19 cellular contexts compared by ENCODE assay signal in the genomic region with DNA sequence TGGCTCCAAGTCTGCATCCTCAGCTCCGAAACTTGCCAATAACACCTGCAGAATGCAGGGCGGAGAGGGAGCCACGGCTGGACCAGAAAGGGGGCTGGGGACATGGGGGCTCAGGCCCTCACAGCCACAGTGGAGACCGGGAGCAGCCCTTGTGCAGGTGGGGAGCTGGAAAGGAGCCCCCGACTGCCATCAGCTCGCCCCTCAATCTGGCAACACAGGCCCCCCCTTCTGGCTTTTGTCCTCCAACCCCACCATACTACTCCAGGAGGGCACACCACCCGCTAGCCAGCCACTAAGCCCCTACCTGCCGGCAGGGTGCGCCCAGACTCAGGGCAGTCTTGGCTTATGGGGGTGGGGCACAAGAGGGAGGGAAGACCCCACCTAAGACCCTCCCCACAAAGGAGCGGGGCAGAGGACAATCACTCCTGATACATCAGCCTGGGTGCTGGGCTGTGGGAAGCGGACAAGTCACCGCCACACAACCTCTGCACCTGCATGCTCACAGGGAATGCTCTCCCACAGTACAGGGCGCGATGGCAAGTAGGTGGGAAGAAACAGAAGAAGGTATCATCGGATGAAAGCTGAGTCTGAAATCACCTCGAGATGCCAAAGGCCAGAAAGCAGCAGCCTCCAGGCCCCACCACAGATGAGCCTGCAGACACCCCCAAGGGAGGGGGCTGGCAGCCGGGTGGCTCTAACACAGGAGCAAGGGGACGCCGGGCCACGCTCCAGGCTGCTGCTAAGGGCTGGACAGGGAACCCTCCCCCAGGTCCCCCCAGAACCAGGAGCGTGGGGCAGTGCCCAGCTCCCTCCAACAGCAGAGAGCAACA.
DNase-seq lines count a peak whose midpoint lies in the region; ATAC-seq and TF ChIP-seq lines count a peak whose summit lies in the region.
"Had no signal": no experiment of that assay in that cellular context is flagged by ENCODE, and none has a peak within 500 bp of the region (broad histone marks: within the 10 kb centered on the region; RNA-seq: fewer than 3 reads in every experiment).

No MANE protein-coding gene starts in this region.

- H3K4me1 ChIP-seq in naive thymus-derived CD4-positive, alpha-beta T cell (ENCODE audit: control insufficient read depth in 2 of 2, insufficient read depth in 2 of 2, low read length in 2 of 2) = peaks cover 16 to 23% of the 10 kb centered on the region in 2 donors

- no peak overlapping the region for H3K27ac Mint-ChIP-seq in natural killer cell
- H3K27ac Mint-ChIP-seq in natural killer cell treated with Interleukin-12 subunit alpha and Interleukin-12 subunit beta and Interleukin-15 and Interleukin-18, amount 100 ng/mL, for 72 hours = no peak overlapping the region
- peak overlapping the region; percentile 75 for H3K27ac Mint-ChIP-seq in central memory CD8-positive, alpha-beta T cell (ENCODE audit: low read depth)
- peak overlapping the region in 5 of 9 donors; percentile 19 to 75 (median 31) for H3K27ac Mint-ChIP-seq in naive thymus-derived CD4-positive, alpha-beta T cell

- no peak overlapping the region for H3K4me3 ChIP-seq in naive thymus-derived CD4-positive, alpha-beta T cell (ENCODE audit: low read length)
- H3K4me3 ChIP-seq: K562, SJSA1 had no signal

- no peaks in the 10 kb centered on the region for H3K27me3 Mint-ChIP-seq in natural killer cell (ENCODE audit: low read depth in 2 of 2)
- H3K27me3 Mint-ChIP-seq in natural killer cell treated with Interleukin-12 subunit alpha and Interleukin-12 subunit beta and Interleukin-15 and Interleukin-18, amount 100 ng/mL, for 72 hours = peaks cover 0 to 3% of the 10 kb centered on the region in 2 donors
- H3K27me3 Mint-ChIP-seq in central memory CD8-positive, alpha-beta T cell = no peaks in the 10 kb centered on the region
- H3K27me3 Mint-ChIP-seq in naive thymus-derived CD4-positive, alpha-beta T cell = no peaks in the 10 kb centered on the region

- no peaks in the 10 kb centered on the region for H3K9me3 ChIP-seq in naive thymus-derived CD4-positive, alpha-beta T cell (ENCODE audit: control insufficient read depth in 2 of 3, low read length in 3 of 3)
- H3K9me3 ChIP-seq: SJSA1 had no signal

- H3K4me3 Mint-ChIP-seq in natural killer cell = peak overlapping the region; percentile 35
- no peak overlapping the region for H3K4me3 Mint-ChIP-seq in natural killer cell treated with Interleukin-12 subunit alpha and Interleukin-12 subunit beta and Interleukin-15 and Interleukin-18, amount 100 ng/mL, for 72 hours
- peak overlapping the region; percentile 29 for H3K4me3 Mint-ChIP-seq in central memory CD8-positive, alpha-beta T cell
- peak overlapping the region in 4 of 10 donors; percentile 27 to 79 (median 58) for H3K4me3 Mint-ChIP-seq in naive thymus-derived CD4-positive, alpha-beta T cell

- TF ChIP-seq CTCF in natural killer cell (IDR thresholded peaks at IDR 0.05) = no peak

- no peaks in the 10 kb centered on the region for H3K9me3 Mint-ChIP-seq in natural killer cell
- H3K9me3 Mint-ChIP-seq in natural killer cell treated with Interleukin-12 subunit alpha and Interleukin-12 subunit beta and Interleukin-15 and Interleukin-18, amount 100 ng/mL, for 72 hours = no peaks in the 10 kb centered on the region
- no peaks in the 10 kb centered on the region for H3K9me3 Mint-ChIP-seq in central memory CD8-positive, alpha-beta T cell
- H3K9me3 Mint-ChIP-seq in naive thymus-derived CD4-positive, alpha-beta T cell = peaks cover 0 to 16% (median 0%) of the 10 kb centered on the region in 11 donors

- intact Hi-C loops in natural killer cell (cut with micrococcal nuclease) = no loop called here
- intact Hi-C loops in naive thymus-derived CD4-positive, alpha-beta T cell (cut with micrococcal nuclease) = no loop called here

- H3K36me3 Mint-ChIP-seq in natural killer cell = no peaks in the 10 kb centered on the region
- peaks cover 15% of the 10 kb centered on the region for H3K36me3 Mint-ChIP-seq in natural killer cell treated with Interleukin-12 subunit alpha and Interleukin-12 subunit beta and Interleukin-15 and Interleukin-18, amount 100 ng/mL, for 72 hours
- peaks cover 43% of the 10 kb centered on the region for H3K36me3 Mint-ChIP-seq in central memory CD8-positive, alpha-beta T cell (ENCODE audit: insufficient read depth)
- peaks cover 20 to 65% (median 35%) of the 10 kb centered on the region in 5 donors for H3K36me3 Mint-ChIP-seq in naive thymus-derived CD4-positive, alpha-beta T cell

- CTCF ChIA-PET in naive thymus-derived CD4-positive, alpha-beta T cell (lab: Charles Lee) = no interaction called here

- H3K27ac ChIP-seq in naive thymus-derived CD4-positive, alpha-beta T cell (ENCODE audit: low read depth, low read length) = no peak overlapping the region
- H3K27ac ChIP-seq: RWPE1, SJSA1 had no signal

- POLR2A ChIA-PET in naive thymus-derived CD4-positive, alpha-beta T cell (lab: Charles Lee) = no interaction called here

- H3K36me3 ChIP-seq in naive thymus-derived CD4-positive, alpha-beta T cell (ENCODE audit: control insufficient read depth in 2 of 3, insufficient read depth in 3 of 3, low read length in 3 of 3) = peaks cover 12 to 75% (median 12%) of the 10 kb centered on the region in 3 experiments
- H3K36me3 ChIP-seq: SJSA1 had no signal

- H3K4me1 Mint-ChIP-seq in natural killer cell = peaks cover 39 to 49% of the 10 kb centered on the region in 2 donors
- peaks cover 40 to 44% of the 10 kb centered on the region in 2 donors for H3K4me1 Mint-ChIP-seq in natural killer cell treated with Interleukin-12 subunit alpha and Interleukin-12 subunit beta and Interleukin-15 and Interleukin-18, amount 100 ng/mL, for 72 hours (ENCODE audit: low read depth in 2 of 2)
- H3K4me1 Mint-ChIP-seq in central memory CD8-positive, alpha-beta T cell = peaks cover 39% of the 10 kb centered on the region
- peaks cover 28 to 58% (median 44%) of the 10 kb centered on the region in 7 donors for H3K4me1 Mint-ChIP-seq in naive thymus-derived CD4-positive, alpha-beta T cell

- ATAC-seq in natural killer cell = no peak
- ATAC-seq in natural killer cell treated with Interleukin-12 subunit alpha and Interleukin-12 subunit beta and Interleukin-15 and Interleukin-18, amount 100 ng/mL, for 72 hours = no peak
- no peak for ATAC-seq in central memory CD8-positive, alpha-beta T cell (replicated peaks; ENCODE audit: extremely low read depth, poor library complexity, severe bottlenecking)
- no peak for ATAC-seq in naive thymus-derived CD4-positive, alpha-beta T cell
- no peak for ATAC-seq in GM18858 (IDR thresholded peaks at IDR 0.05; ENCODE audit: unreplicated experiment)
- ATAC-seq: K562, PC-3 had no signal

- DNase-seq in natural killer cell = no peak
- no peak for DNase-seq in natural killer cell treated with Interleukin-12 subunit alpha and Interleukin-12 subunit beta and Interleukin-15 and Interleukin-18, amount 100 ng/mL, for 72 hours (ENCODE audit: low spot score)
- no peak for DNase-seq in central memory CD8-positive, alpha-beta T cell (ENCODE audit: low spot score in 2 of 2)
- no peak for DNase-seq in naive thymus-derived CD4-positive, alpha-beta T cell
- DNase-seq in NCI-H510A (lab: John Stamatoyannopoulos, UW) = no peak
- DNase-seq in A172 (ENCODE audit: low spot score) = no peak
- DNase-seq: ACHN, AML-193, DMS79 treated with DMSO at 0.1 percent for 48 hours, HCEC 1CT, NCI-H1436 treated with DMSO at 0.1 percent for 48 hours, NCI-H2029 treated with DMSO at 0.1 percent for 48 hours, NCI-H446 treated with DMSO at 0.1 percent for 48 hours, NCI-H748 treated with DMSO at 0.1 percent for 48 hours, PC-3 had no signal

- no peaks in the 10 kb centered on the region for H3K27me3 ChIP-seq in naive thymus-derived CD4-positive, alpha-beta T cell (ENCODE audit: control insufficient read depth in 2 of 2, insufficient read depth in 2 of 2, low read length in 2 of 2)
- H3K27me3 ChIP-seq: SJSA1 had no signal

Comparison
In these comparisons a context has a peak if more than half of its experiments do, and no peak if none do; other contexts are left out.
1. H3K27ac Mint-ChIP-seq: peak in central memory CD8-positive, alpha-beta T cell (single experiment) and naive thymus-derived CD4-positive, alpha-beta T cell (5 of 9); none in natural killer cell (0 of 2) and natural killer cell treated with Interleukin-12 subunit alpha and Interleukin-12 subunit beta and Interleukin-15 and Interleukin-18, amount 100 ng/mL, for 72 hours (0 of 2).